ENCODE assay signal across 9 cellular contexts in the genomic region with DNA sequence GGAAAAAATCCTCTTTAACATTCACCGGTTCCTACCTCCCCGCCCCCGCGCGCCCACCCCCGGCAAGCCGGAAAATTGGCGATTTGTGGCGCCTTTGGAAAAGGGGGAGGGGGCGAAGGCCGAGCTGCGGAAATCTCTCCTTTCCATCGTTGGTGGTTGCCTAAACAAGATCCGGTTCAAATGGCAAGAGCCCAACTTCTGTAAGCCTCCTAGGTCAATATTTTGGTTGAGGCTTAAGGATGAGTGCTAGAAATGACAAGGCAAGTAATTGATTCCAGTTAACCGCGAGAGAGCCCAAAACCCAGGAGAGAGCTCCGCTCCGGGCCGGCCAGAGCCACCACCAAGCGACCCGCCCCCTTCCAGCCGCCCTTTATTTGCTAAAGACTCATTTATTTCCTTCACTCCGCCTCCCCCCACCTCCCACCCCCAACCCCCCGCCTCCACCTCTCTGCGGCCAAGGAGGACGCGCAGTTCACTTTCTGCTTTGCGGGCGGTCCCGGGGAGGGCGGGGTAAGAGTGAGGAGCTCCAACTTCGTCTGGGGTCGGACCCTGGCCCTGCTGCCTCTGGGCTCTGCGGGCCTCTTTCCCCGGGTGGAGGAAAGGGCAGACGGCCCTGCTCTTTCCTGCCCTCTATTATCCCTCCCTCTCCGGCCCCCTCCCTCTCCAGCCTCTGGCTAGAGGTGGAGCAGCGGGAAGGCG. TPM values are rescaled to one million over a fixed set of nuclear protein-coding genes. Genes with fewer than 3 reads are reported as not detected.
A peak's percentile ranks its signal among the peaks of the same experiment; 100 is the strongest.
DNase-seq lines count a peak whose midpoint lies in the region; ATAC-seq, FAIRE-seq and TF ChIP-seq lines count a peak whose summit lies in the region.
"Had no signal": no experiment of that assay in that cellular context is flagged by ENCODE, and none has a peak within 500 bp of the region (broad histone marks: within the 10 kb centered on the region; RNA-seq: fewer than 3 reads in every experiment).

No MANE protein-coding gene starts in this region.

- no peak overlapping the region for H3K9ac ChIP-seq in HepG2 (ENCODE audit: insufficient read depth, low read depth, low read length)

- H3K36me3 Mint-ChIP-seq in CD4-positive, CD25-positive, alpha-beta regulatory T cell: no peaks in the 10 kb centered on the region
- H3K36me3 Mint-ChIP-seq in nephron (ENCODE audit: low read depth): no peaks in the 10 kb centered on the region

- peaks cover 0 to 9% (median 0%) of the 10 kb centered on the region in 7 donors for H3K9me3 Mint-ChIP-seq in CD4-positive, CD25-positive, alpha-beta regulatory T cell
- no peaks in the 10 kb centered on the region for H3K9me3 Mint-ChIP-seq in nephron

- H3K4me1 Mint-ChIP-seq in CD4-positive, CD25-positive, alpha-beta regulatory T cell: peaks cover 4 to 81% (median 30%) of the 10 kb centered on the region in 4 donors
- peaks cover 27% of the 10 kb centered on the region for H3K4me1 Mint-ChIP-seq in nephron

- no peak for TF ChIP-seq RAD21 in HepG2 (CRISPR knock-in tag; IDR thresholded peaks at IDR 0.05)

- no peak for TF ChIP-seq EP300 in HepG2 (IDR thresholded peaks at IDR 0.05; ENCODE audit: low read depth in 2 of 2, low read length in 2 of 2)
- no peak for TF ChIP-seq EP300 in HepG2 (CRISPR knock-in tag; IDR thresholded peaks at IDR 0.05; ENCODE audit: borderline replicate concordance)

- peaks cover 76% of the 10 kb centered on the region for H3K4me1 ChIP-seq in CD4-positive, CD25-positive, alpha-beta regulatory T cell (ENCODE audit: control insufficient read depth, insufficient read depth, low read length, poor library complexity, severe bottlenecking)
- peaks cover 11% of the 10 kb centered on the region for H3K4me1 ChIP-seq in HepG2 (ENCODE audit: insufficient read depth, low read length)

- H3K4me3 Mint-ChIP-seq in CD4-positive, CD25-positive, alpha-beta regulatory T cell: peak overlapping the region; percentile 45 to 83 (median 78)
- H3K4me3 Mint-ChIP-seq in nephron: peak overlapping the region in 2 of 3 experiments; percentile 8 to 30

- CTCF ChIA-PET in HepG2 (lab: Yijun Ruan, JAX; ENCODE audit: low intra/inter-chr PET ratio, low total read pairs): no interaction called here

- POLR2A ChIA-PET in HepG2 (lab: Yijun Ruan, JAX): no interaction called here

- no peak overlapping the region for H2AFZ ChIP-seq in HepG2 (ENCODE audit: low read length)

- peaks cover 94% of the 10 kb centered on the region for H3K27me3 Mint-ChIP-seq in CD4-positive, CD25-positive, alpha-beta regulatory T cell
- peaks cover 99% of the 10 kb centered on the region for H3K27me3 Mint-ChIP-seq in nephron (ENCODE audit: low read depth)

- ATAC-seq in CD4-positive, CD25-positive, alpha-beta regulatory T cell (ENCODE audit: low read depth in 2 of 2): no peak
- no peak for ATAC-seq in HepG2
- ATAC-seq in HG03571 (IDR thresholded peaks at IDR 0.05; ENCODE audit: unreplicated experiment): no peak
- no peak for ATAC-seq in GM19467 (IDR thresholded peaks at IDR 0.05; ENCODE audit: unreplicated experiment)

- no TSS peak for BruUV-seq in HepG2 (replicated peaks; lab: Mats Ljungman, UMichigan)

- no peaks in the 10 kb centered on the region for H3K9me3 ChIP-seq in CD4-positive, CD25-positive, alpha-beta regulatory T cell (ENCODE audit: control insufficient read depth in 2 of 2, low read length in 2 of 2)
- no peaks in the 10 kb centered on the region for H3K9me3 ChIP-seq in HepG2 (ENCODE audit: low read length)

- no peaks in the 10 kb centered on the region; the same call in 1 of the 2 replicates for H4K20me1 ChIP-seq in HepG2 (ENCODE audit: insufficient read depth, low read length)

- no peaks in the 10 kb centered on the region for H3K79me2 ChIP-seq in HepG2 (ENCODE audit: insufficient read depth, low read length)

- no peak for FAIRE-seq in HepG2 (lab: Jason Lieb, UNC)

- H3K36me3 ChIP-seq in CD4-positive, CD25-positive, alpha-beta regulatory T cell (ENCODE audit: control insufficient read depth, insufficient read depth, low read length): no peaks in the 10 kb centered on the region
- H3K36me3 ChIP-seq in HepG2 (replicated peaks in 1 of 2; ENCODE audit: control insufficient read depth in 1 of 2, insufficient read depth in 2 of 2, low read length in 2 of 2): no peaks in the 10 kb centered on the region

- WGBS in HepG2 (ENCODE audit: low lambda C conversion rate): 32% methylated on average over 39 of the region's 39 CpGs

- intact Hi-C loops in HepG2 (cut with micrococcal nuclease; ENCODE audit: unreplicated experiment): no loop called here

- TF ChIP-seq POLR2A in HepG2 (IDR thresholded peaks at IDR 0.05; ENCODE audit: insufficient read depth in 1 of 2, low read depth in 2 of 2, low read length in 2 of 2): no peak

- in situ Hi-C loops in astrocyte of the spinal cord (cut with HindIII; ENCODE audit: low sequenced_read_pairs): no loop called here
- in situ Hi-C loops in HepG2 (cut with HindIII; ENCODE audit: extremely low pct_ligation_motif_present, low pct_unique_long_range_greater_than_20kb): no loop called here

- TF ChIP-seq CTCF in GM20000 (IDR thresholded peaks at IDR 0.05; ENCODE audit: extremely low read depth, missing control alignments) (no peak), astrocyte of the spinal cord (IDR thresholded peaks at IDR 0.05; ENCODE audit: low read depth, low read length) (no peak), nephron (IDR thresholded peaks at IDR 0.05; ENCODE audit: unreplicated experiment in 3 of 3) (no peak), HepG2 (CRISPR knock-in tag; IDR thresholded peaks at IDR 0.05) (no peak)

- H3K4me2 ChIP-seq in HepG2 (ENCODE audit: low read depth, low read length): no peak overlapping the region

- no peak overlapping the region for H3K27ac ChIP-seq in CD4-positive, CD25-positive, alpha-beta regulatory T cell (ENCODE audit: insufficient read depth, low read length, poor library complexity, severe bottlenecking)
- H3K27ac ChIP-seq in HepG2 (ENCODE audit: extremely low read length, insufficient read depth, low read length): no peak overlapping the region
- H3K27ac ChIP-seq: epithelial cell of prostate had no signal

- peak overlapping the region in 1 of 3 donors; percentile 69 for H3K27ac Mint-ChIP-seq in CD4-positive, CD25-positive, alpha-beta regulatory T cell
- no peak overlapping the region for H3K27ac Mint-ChIP-seq in nephron

- peaks cover 24% of the 10 kb centered on the region for H3K27me3 ChIP-seq in CD4-positive, CD25-positive, alpha-beta regulatory T cell (ENCODE audit: control insufficient read depth, insufficient read depth, low read length)
- peaks cover 42 to 94% of the 10 kb centered on the region in 2 experiments for H3K27me3 ChIP-seq in HepG2 (ENCODE audit: control insufficient read depth in 1 of 2, insufficient read depth in 2 of 2, low read length in 2 of 2)

- DNase-seq in CD4-positive, CD25-positive, alpha-beta regulatory T cell: no peak
- peak; percentile 51 for DNase-seq in GM20000 (ENCODE audit: low spot score)
- DNase-seq in astrocyte of the spinal cord (ENCODE audit: low read depth, low spot score): no peak
- no peak for DNase-seq in HepG2 (ENCODE audit: low spot score)
- DNase-seq in activated T-cell treated with anti-CD3 and anti-CD28 coated beads, Interleukin-2, amount 50 U/mL, for 48 hours: no peak

- H3K4me3 ChIP-seq in CD4-positive, CD25-positive, alpha-beta regulatory T cell (ENCODE audit: low read depth, low read length): no peak overlapping the region
- H3K4me3 ChIP-seq in astrocyte of the spinal cord (ENCODE audit: low read depth, low read length): peak overlapping the region; percentile 10
- H3K4me3 ChIP-seq in HepG2 (replicated peaks in 1 of 3; ENCODE audit: insufficient read depth in 1 of 3, low read depth in 2 of 3, low read length in 3 of 3): no peak overlapping the region

TF ChIP-seq in HepG2, 621 proteins besides CTCF, POLR2A, EP300 and RAD21 (continues in another document):
- TF ChIP-seq ZNF577 (CRISPR knock-in tag; IDR thresholded peaks at IDR 0.05; ENCODE audit: borderline replicate concordance, low read depth) (no peak), ZNF468 (CRISPR knock-in tag; IDR thresholded peaks at IDR 0.05) (no peak), ZNF331 (CRISPR knock-in tag; IDR thresholded peaks at IDR 0.05) (no peak)

RNA-seq across cellular contexts. Expression of a gene that starts 0.8 kb away (rescaled TPM):
- total RNA-seq in CD4-positive, CD25-positive, alpha-beta regulatory T cell: not detected
- not detected for polyA plus RNA-seq in CD4-positive, CD25-positive, alpha-beta regulatory T cell
- not detected in 2 replicates for total RNA-seq in HepG2 (2016; rRNA removed; fragmentation: Illumina TruSeq; extraction: Trizol)
- not detected in 2 replicates for total RNA-seq in HepG2 (2016; cell fraction: cytosol; rRNA removed; fragmentation: Illumina TruSeq; extraction: Trizol; ENCODE audit: low read depth)
- not detected in 2 replicates for total RNA-seq in HepG2 (2016; cell fraction: insoluble cytoplasmic fraction; rRNA removed; fragmentation: Illumina TruSeq; extraction: Trizol)
- total RNA-seq in HepG2 (2016; cell fraction: membrane; rRNA removed; fragmentation: Illumina TruSeq; extraction: Trizol): not detected in 2 replicates
- not detected in 2 replicates for total RNA-seq in HepG2 (2016; cell fraction: nucleus; rRNA removed; fragmentation: Illumina TruSeq; extraction: Trizol)
- not detected in 2 replicates for polyA plus RNA-seq in HepG2 (2011; rRNA removed)
- polyA plus RNA-seq in HepG2 (2011; cell fraction: cytosol; rRNA removed): not detected in 2 replicates
- polyA plus RNA-seq in HepG2 (2011; cell fraction: nucleus; rRNA removed): not detected in 2 replicates
- not detected in 2 replicates for polyA plus RNA-seq in HepG2 (2012)
- not detected in 2 replicates for polyA plus RNA-seq in HepG2 (2016; cell fraction: cytosol; fragmentation: Illumina TruSeq; extraction: Trizol; ENCODE audit: low read depth)
- not detected in 2 replicates for polyA plus RNA-seq in HepG2 (2016; cell fraction: insoluble cytoplasmic fraction; fragmentation: Illumina TruSeq; extraction: Trizol; ENCODE audit: low read depth)
- not detected in 2 replicates for polyA plus RNA-seq in HepG2 (2016; cell fraction: membrane; fragmentation: Illumina TruSeq; extraction: Trizol; ENCODE audit: low read depth)
- not detected in 2 replicates for polyA plus RNA-seq in HepG2 (2016; cell fraction: nucleus; fragmentation: Illumina TruSeq; extraction: Trizol; ENCODE audit: insufficient read depth, low read depth)
- polyA minus RNA-seq in HepG2 (2011; rRNA and poly(A)+ RNA removed; ENCODE audit: low replicate concordance): not detected in 2 replicates
- not detected in 2 replicates for polyA minus RNA-seq in HepG2 (2011; cell fraction: cytosol; rRNA and poly(A)+ RNA removed)
- polyA minus RNA-seq in HepG2 (2011; cell fraction: nucleus; rRNA and poly(A)+ RNA removed): not detected in 2 replicates
